In genomic region chr16:25838724-25839186, GRCh38 we compare ENCODE assay signal across 8 cellular contexts.
DNase-seq lines count a peak whose midpoint lies in the region; ATAC-seq and TF ChIP-seq lines count a peak whose summit lies in the region.

No MANE protein-coding gene starts in this region.

- H3K4me1 ChIP-seq in lower lobe of right lung (no peaks in the 10 kb centered on the region), tibial nerve (peaks cover 0 to 8% (median 0%) of the 10 kb centered on the region in 4 donors)

- CTCF ChIA-PET in AG04450 (lab: Charles Lee), result interaction anchor here (1.0 to 4.8 kb wide), 4 partner anchors 13 to 1317 kb away, joined by 3 to 76 read pairs (median 3); no protein-coding TSS in a partner anchor

- DNase-seq in AG04450 (ENCODE audit: low read depth, low spot score) (peak; percentile 13), NCI-H1694 (lab: John Stamatoyannopoulos, UW) (peak; percentile 1), SW480 (ENCODE audit: low spot score) (peak; percentile 71), dermis blood vessel endothelial cell (peak; percentile 62), lower lobe of right lung (no peak), tibial nerve (ENCODE audit: low spot score in 2 of 2) (peak in 1 of 2 donors; percentile 31)

- intact Hi-C loops in lower lobe of right lung (cut with DNase I), result no loop called here

- ATAC-seq in lower lobe of right lung, result peak; percentile 61 to 64
- no peak for ATAC-seq in HG03565 (IDR thresholded peaks at IDR 0.05; ENCODE audit: unreplicated experiment)

- WGBS in tibial nerve, 2 donors, result 7 to 10% methylated on average over 6 of the region's 6 CpGs

- TF ChIP-seq EP300 in tibial nerve (IDR thresholded peaks at IDR 0.05), result no peak

- TF ChIP-seq CTCF in AG04450 (IDR thresholded peaks at IDR 0.05; ENCODE audit: low read depth, low read length), result peak; percentile 69
- TF ChIP-seq CTCF in GM12874 (IDR thresholded peaks at IDR 0.05; ENCODE audit: insufficient read depth, low read depth, low read length), result peak; percentile 46; the same call in 1 of the 2 replicates
- TF ChIP-seq CTCF in lower lobe of right lung (IDR thresholded peaks at IDR 0.05), result peak; percentile 69
- peak; percentile 51 to 71 (median 64) for TF ChIP-seq CTCF in tibial nerve (IDR thresholded peaks at IDR 0.05)

- H3K9me3 ChIP-seq in AG04450 (ENCODE audit: control insufficient read depth, insufficient read depth, low read length) (no peaks in the 10 kb centered on the region), lower lobe of right lung (no peaks in the 10 kb centered on the region), tibial nerve (no peaks in the 10 kb centered on the region)

- H3K4me3 ChIP-seq in AG04450 (ENCODE audit: low read depth, low read length) (no peak overlapping the region), lower lobe of right lung (no peak overlapping the region), tibial nerve (no peak overlapping the region)

- H3K27me3 ChIP-seq in AG04450 (ENCODE audit: control insufficient read depth, insufficient read depth, low read length) (no peaks in the 10 kb centered on the region), lower lobe of right lung (ENCODE audit: low read depth) (peaks cover 7% of the 10 kb centered on the region), tibial nerve (no peaks in the 10 kb centered on the region)

- no peaks in the 10 kb centered on the region for H3K36me3 ChIP-seq in lower lobe of right lung
- H3K36me3 ChIP-seq in tibial nerve, result no peaks in the 10 kb centered on the region

- H3K27ac ChIP-seq in AG04450 (ENCODE audit: low read depth, low read length) (no peak overlapping the region), lower lobe of right lung (no peak overlapping the region), tibial nerve (no peak overlapping the region)

- POLR2A ChIA-PET in AG04450 (lab: Yijun Ruan, JAX), result no interaction called here

- TF ChIP-seq POLR2A in tibial nerve (IDR thresholded peaks at IDR 0.05), result no peak
